9 cellular contexts compared by ENCODE assay signal in genomic region chr11:68211546-68211945, GRCh38. TPM values are rescaled to one million over a fixed set of nuclear protein-coding genes. Genes with fewer than 3 reads are reported as not detected.
A peak's percentile ranks its signal among the peaks of the same experiment; 100 is the strongest.
DNase-seq lines count a peak whose midpoint lies in the region; TF ChIP-seq lines count a peak whose summit lies in the region.
"Had no signal": no experiment of that assay in that cellular context is flagged by ENCODE, and none has a peak within 500 bp of the region (broad histone marks: within the 10 kb centered on the region; RNA-seq: fewer than 3 reads in every experiment).

No MANE protein-coding gene starts in this region.

- no peak for TF ChIP-seq CTCF in AG04449 (IDR thresholded peaks at IDR 0.05; ENCODE audit: insufficient read depth, low read length, missing control alignments)
- no peak for TF ChIP-seq CTCF in cardiac fibroblast (IDR thresholded peaks at IDR 0.05; ENCODE audit: low read depth, low read length)

- H3K36me3 ChIP-seq in HUES64 (ENCODE audit: insufficient read depth, low read length) (no peaks in the 10 kb centered on the region), muscle layer of duodenum (ENCODE audit: control insufficient read depth in 1 of 2, insufficient read depth in 2 of 2, low read length in 2 of 2) (no peaks in the 10 kb centered on the region)

- H3K27ac ChIP-seq in HUES64 (ENCODE audit: low read depth, low read length) (no peak overlapping the region), muscle layer of duodenum (ENCODE audit: low read length) (peak overlapping the region; percentile 73)
- H3K27ac ChIP-seq: SJSA1 had no signal

- in situ Hi-C loops in KBM-7 (cut with MboI; ENCODE audit: low pct_unique_long_range_greater_than_20kb, low sequenced_read_pairs): no loop called here

- DNase-seq in AG04449 (ENCODE audit: low read depth, low spot score) (no peak), cardiac fibroblast (ENCODE audit: low read depth in 2 of 2) (no peak), NCI-H1048 (lab: John Stamatoyannopoulos, UW) (no peak), KBM-7 (no peak), KG1 (lab: John Stamatoyannopoulos, UW) (no peak), EL (no peak)

- peak overlapping the region; percentile 92 for H3K4me3 ChIP-seq in AG04449 (ENCODE audit: low read depth, low read length)
- peak overlapping the region; percentile 94 for H3K4me3 ChIP-seq in HUES64 (ENCODE audit: low read length)
- peak overlapping the region; percentile 69 to 92 for H3K4me3 ChIP-seq in cardiac fibroblast (replicated peaks in 1 of 2; ENCODE audit: low read depth in 2 of 2, low read length in 2 of 2)
- H3K4me3 ChIP-seq in muscle layer of duodenum (ENCODE audit: low read depth in 1 of 2, low read length in 2 of 2): peak overlapping the region; percentile 79 to 98

- WGBS in HUES64: 64% methylated on average over 14 of the region's 14 CpGs

- H3K9ac ChIP-seq in HUES64 (ENCODE audit: low read depth, low read length): 0 out of 2 replicates have a peak overlapping the region, but pooled peaks have one; percentile 78

- CTCF ChIA-PET in AG04449 (lab: Yijun Ruan, JAX): interaction anchor here (0.8 to 8.3 kb wide), 13 partner anchors 9 to 202 kb away, joined by 3 to 155 read pairs (median 3); partner anchors contain the start of gene ALDH3B1

- no peaks in the 10 kb centered on the region for H3K9me3 ChIP-seq in HUES64 (ENCODE audit: insufficient read depth, low read depth, low read length)
- no peaks in the 10 kb centered on the region for H3K9me3 ChIP-seq in muscle layer of duodenum (ENCODE audit: control insufficient read depth in 1 of 2, low read length in 2 of 2)
- H3K9me3 ChIP-seq: SJSA1 had no signal

- POLR2A ChIA-PET in AG04449 (lab: Yijun Ruan, JAX): no interaction called here

- peaks cover 15% of the 10 kb centered on the region for H3K4me1 ChIP-seq in HUES64 (ENCODE audit: insufficient read depth, low read length)
- peaks cover 24 to 44% of the 10 kb centered on the region in 2 donors for H3K4me1 ChIP-seq in muscle layer of duodenum (ENCODE audit: control insufficient read depth in 1 of 2, insufficient read depth in 2 of 2, low read length in 2 of 2)

- H3K27me3 ChIP-seq in HUES64 (ENCODE audit: insufficient read depth, low read length) (peaks cover 4% of the 10 kb centered on the region; the same call in 1 of the 2 replicates), muscle layer of duodenum (ENCODE audit: low read depth, low read length) (no peaks in the 10 kb centered on the region)

RNA-seq across cellular contexts. Expression of gene KMT5B, which starts 1.6 kb away (rescaled TPM):
- polyA plus RNA-seq in HUES64 (2013, experiment 1 of 2): 28.8 TPM
- 33.5 TPM for polyA plus RNA-seq in HUES64 (2013, experiment 2 of 2)
